ENCODE assay signal across 17 cellular contexts in genomic region chr18:22705328-22705727, GRCh38.
DNase-seq lines count a peak whose midpoint lies in the region; ATAC-seq, FAIRE-seq and TF ChIP-seq lines count a peak whose summit lies in the region.
"Had no signal": no experiment of that assay in that cellular context is flagged by ENCODE, and none has a peak within 500 bp of the region (broad histone marks: within the 10 kb centered on the region; RNA-seq: fewer than 3 reads in every experiment).

No MANE protein-coding gene starts in this region.

- no peaks in the 10 kb centered on the region for H3K9me3 ChIP-seq in left lung

- H3K27ac Mint-ChIP-seq in stimulated activated naive B cell treated with anti-CD40 and anti-IgM and Interleukin-4, amounts not matched to agents 10 μg/mL and 1 μg/mL and 100 μg/mL, for 72 hours: no peak overlapping the region
- H3K27ac Mint-ChIP-seq: activated B cell treated with CpG ODN at 0.5 μM for 24 hours; CD8-positive, alpha-beta memory T cell; effector memory CD8-positive, alpha-beta T cell; progenitor cell of endocrine pancreas had no signal

- FAIRE-seq in bronchial epithelial cell (lab: Jason Lieb, UNC): no peak

- no peaks in the 10 kb centered on the region for H3K4me1 Mint-ChIP-seq in stimulated activated naive B cell treated with anti-CD40 and anti-IgM and Interleukin-4, amounts not matched to agents 10 μg/mL and 1 μg/mL and 100 μg/mL, for 72 hours
- H3K4me1 Mint-ChIP-seq: activated B cell treated with CpG ODN at 0.5 μM for 24 hours; CD8-positive, alpha-beta memory T cell had no signal

- H3K4me1 ChIP-seq in left lung: peaks cover 5 to 10% of the 10 kb centered on the region in 2 donors

- H3K4me3 Mint-ChIP-seq in stimulated activated naive B cell treated with anti-CD40 and anti-IgM and Interleukin-4, amounts not matched to agents 10 μg/mL and 1 μg/mL and 100 μg/mL, for 72 hours: no peak overlapping the region
- H3K4me3 Mint-ChIP-seq: activated B cell treated with CpG ODN at 0.5 μM for 24 hours; CD8-positive, alpha-beta memory T cell; effector memory CD8-positive, alpha-beta T cell had no signal

- DNase-seq in AG10803 (ENCODE audit: low read depth) (peak; percentile 75), LHCN-M2 (ENCODE audit: low read depth) (peak; percentile 24), bronchial epithelial cell (ENCODE audit: low read depth) (peak; percentile 91), left lung (no peak), NCI-H748 treated with DMSO at 0.1 percent for 48 hours (lab: John Stamatoyannopoulos, UW) (no peak), hippocampal formation (lab: John Stamatoyannopoulos, UW) (no peak)
- no peak for DNase-seq in stimulated activated naive B cell treated with anti-CD40 and anti-IgM and Interleukin-4, amounts not matched to agents 10 μg/mL and 1 μg/mL and 100 μg/mL, for 72 hours
- DNase-seq: activated B cell treated with CpG ODN at 0.5 μM for 24 hours; activated T-cell treated with anti-CD3 and anti-CD28 coated beads for 4 hours; anterior cingulate cortex; CD8-positive, alpha-beta memory T cell; effector memory CD8-positive, alpha-beta T cell; midbrain; NCI-H1092 treated with DMSO at 0.1 percent for 48 hours; NCI-H510A treated with DMSO at 0.1 percent for 48 hours had no signal

- H3K36me3 ChIP-seq in bronchial epithelial cell (ENCODE audit: control insufficient read depth, insufficient read depth, low read length): no peaks in the 10 kb centered on the region
- no peaks in the 10 kb centered on the region for H3K36me3 ChIP-seq in left lung

- peaks cover 0 to 1% of the 10 kb centered on the region in 2 donors for H3K9me3 Mint-ChIP-seq in stimulated activated naive B cell treated with anti-CD40 and anti-IgM and Interleukin-4, amounts not matched to agents 10 μg/mL and 1 μg/mL and 100 μg/mL, for 72 hours
- H3K9me3 Mint-ChIP-seq: activated B cell treated with CpG ODN at 0.5 μM for 24 hours; CD8-positive, alpha-beta memory T cell; effector memory CD8-positive, alpha-beta T cell had no signal

- TF ChIP-seq CTCF in AG10803 (conservative IDR thresholded peaks at IDR 0.05; ENCODE audit: low read length) (no peak), bronchial epithelial cell (IDR thresholded peaks at IDR 0.05; ENCODE audit: insufficient read depth, low read length, severe bottlenecking) (no peak), left lung (IDR thresholded peaks at IDR 0.05) (no peak)

- no peak overlapping the region for H3K27ac ChIP-seq in left lung

- no peak overlapping the region for H3K4me3 ChIP-seq in AG10803 (ENCODE audit: low read length)
- no peak overlapping the region for H3K4me3 ChIP-seq in bronchial epithelial cell (ENCODE audit: low read depth, low read length)
- no peak overlapping the region for H3K4me3 ChIP-seq in left lung

- ATAC-seq in left lung: peak; percentile 61
- no peak for ATAC-seq in stimulated activated naive B cell treated with anti-CD40 and anti-IgM and Interleukin-4, amounts not matched to agents 10 μg/mL and 1 μg/mL and 100 μg/mL, for 72 hours (replicated peaks)
- no peak for ATAC-seq in GM19328 (IDR thresholded peaks at IDR 0.05; ENCODE audit: unreplicated experiment)
- ATAC-seq: effector memory CD8-positive, alpha-beta T cell had no signal

- H3K36me3 Mint-ChIP-seq in stimulated activated naive B cell treated with anti-CD40 and anti-IgM and Interleukin-4, amounts not matched to agents 10 μg/mL and 1 μg/mL and 100 μg/mL, for 72 hours: no peaks in the 10 kb centered on the region
- H3K36me3 Mint-ChIP-seq: CD8-positive, alpha-beta memory T cell had no signal

- H3K27me3 ChIP-seq in bronchial epithelial cell (ENCODE audit: control insufficient read depth, insufficient read depth, low read length) (no peaks in the 10 kb centered on the region), left lung (no peaks in the 10 kb centered on the region)

- intact Hi-C loops in left lung (cut with DNase I): no loop called here

- H3K27me3 Mint-ChIP-seq in stimulated activated naive B cell treated with anti-CD40 and anti-IgM and Interleukin-4, amounts not matched to agents 10 μg/mL and 1 μg/mL and 100 μg/mL, for 72 hours: peaks cover 4 to 20% of the 10 kb centered on the region in 2 donors
- H3K27me3 Mint-ChIP-seq: progenitor cell of endocrine pancreas had no signal

Comparison
In these comparisons a context has a peak if more than half of its experiments do, and no peak if none do; other contexts are left out.
1. DNase-seq: peak in AG10803 (single experiment), LHCN-M2 (single experiment) and bronchial epithelial cell (single experiment); none in left lung (0 of 2), stimulated activated naive B cell treated with anti-CD40 and anti-IgM and Interleukin-4, amounts not matched to agents 10 μg/mL and 1 μg/mL and 100 μg/mL, for 72 hours (single experiment), NCI-H748 treated with DMSO at 0.1 percent for 48 hours (single experiment) and hippocampal formation (0 of 2).